In genomic region chr3:142709207-142709606, GRCh38 we compare ENCODE assay signal across 9 cellular contexts.
"Had no signal": no experiment of that assay in that cellular context is flagged by ENCODE, and none has a peak within 500 bp of the region (broad histone marks: within the 10 kb centered on the region; RNA-seq: fewer than 3 reads in every experiment).

No MANE protein-coding gene starts in this region.

- H3K9ac ChIP-seq: GM23248 had no signal

- H3K27ac ChIP-seq: GM23248 had no signal

- H3K4me3 ChIP-seq: GM23248, GM23338, HAP-1 had no signal

- ATAC-seq: GM23338, HCT116 had no signal

- H2AFZ ChIP-seq: GM23248, GM23338 had no signal

- H3K36me3 ChIP-seq: HAP-1 had no signal

- H3K9me3 ChIP-seq: HAP-1 had no signal

- H3K4me2 ChIP-seq: GM23338 had no signal

- DNase-seq: GM23248, GOT3, H7, H9, HCEC 1CT, HFFc6 had no signal
